ENCODE assay signal across 2 cellular contexts in the genomic region with DNA sequence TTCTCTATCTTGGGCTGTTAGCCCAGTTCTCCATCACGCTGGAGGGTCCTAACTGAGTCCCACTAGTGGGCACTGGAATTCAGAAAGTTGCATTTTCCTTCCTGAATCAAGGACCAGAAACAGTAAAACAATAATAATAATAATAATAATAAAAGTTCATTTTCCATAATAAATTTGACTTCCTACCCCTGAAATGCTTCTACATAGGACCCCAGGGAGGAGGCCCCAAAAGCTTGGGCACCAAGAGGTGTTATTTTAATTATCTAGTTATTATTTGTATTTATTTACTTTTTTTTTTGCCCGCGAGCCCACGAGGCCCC.
TF ChIP-seq lines count a peak whose summit lies in the region.

No MANE protein-coding gene starts in this region.

TF ChIP-seq in A549, 52 proteins besides CTCF, POLR2A, EP300 and RAD21 (continued from another document):
- TF ChIP-seq, protein P1, sequence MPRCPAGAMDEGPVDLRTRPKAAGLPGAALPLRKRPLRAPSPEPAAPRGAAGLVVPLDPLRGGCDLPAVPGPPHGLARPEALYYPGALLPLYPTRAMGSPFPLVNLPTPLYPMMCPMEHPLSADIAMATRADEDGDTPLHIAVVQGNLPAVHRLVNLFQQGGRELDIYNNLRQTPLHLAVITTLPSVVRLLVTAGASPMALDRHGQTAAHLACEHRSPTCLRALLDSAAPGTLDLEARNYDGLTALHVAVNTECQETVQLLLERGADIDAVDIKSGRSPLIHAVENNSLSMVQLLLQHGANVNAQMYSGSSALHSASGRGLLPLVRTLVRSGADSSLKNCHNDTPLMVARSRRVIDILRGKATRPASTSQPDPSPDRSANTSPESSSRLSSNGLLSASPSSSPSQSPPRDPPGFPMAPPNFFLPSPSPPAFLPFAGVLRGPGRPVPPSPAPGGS (IDR thresholded peaks at IDR 0.05): no peak; the same call in 2 of the 3 replicates

TF ChIP-seq in GM23338, 12 proteins besides CTCF, POLR2A, EP300 and RAD21 (continued from another document):
- TF ChIP-seq, protein P2, sequence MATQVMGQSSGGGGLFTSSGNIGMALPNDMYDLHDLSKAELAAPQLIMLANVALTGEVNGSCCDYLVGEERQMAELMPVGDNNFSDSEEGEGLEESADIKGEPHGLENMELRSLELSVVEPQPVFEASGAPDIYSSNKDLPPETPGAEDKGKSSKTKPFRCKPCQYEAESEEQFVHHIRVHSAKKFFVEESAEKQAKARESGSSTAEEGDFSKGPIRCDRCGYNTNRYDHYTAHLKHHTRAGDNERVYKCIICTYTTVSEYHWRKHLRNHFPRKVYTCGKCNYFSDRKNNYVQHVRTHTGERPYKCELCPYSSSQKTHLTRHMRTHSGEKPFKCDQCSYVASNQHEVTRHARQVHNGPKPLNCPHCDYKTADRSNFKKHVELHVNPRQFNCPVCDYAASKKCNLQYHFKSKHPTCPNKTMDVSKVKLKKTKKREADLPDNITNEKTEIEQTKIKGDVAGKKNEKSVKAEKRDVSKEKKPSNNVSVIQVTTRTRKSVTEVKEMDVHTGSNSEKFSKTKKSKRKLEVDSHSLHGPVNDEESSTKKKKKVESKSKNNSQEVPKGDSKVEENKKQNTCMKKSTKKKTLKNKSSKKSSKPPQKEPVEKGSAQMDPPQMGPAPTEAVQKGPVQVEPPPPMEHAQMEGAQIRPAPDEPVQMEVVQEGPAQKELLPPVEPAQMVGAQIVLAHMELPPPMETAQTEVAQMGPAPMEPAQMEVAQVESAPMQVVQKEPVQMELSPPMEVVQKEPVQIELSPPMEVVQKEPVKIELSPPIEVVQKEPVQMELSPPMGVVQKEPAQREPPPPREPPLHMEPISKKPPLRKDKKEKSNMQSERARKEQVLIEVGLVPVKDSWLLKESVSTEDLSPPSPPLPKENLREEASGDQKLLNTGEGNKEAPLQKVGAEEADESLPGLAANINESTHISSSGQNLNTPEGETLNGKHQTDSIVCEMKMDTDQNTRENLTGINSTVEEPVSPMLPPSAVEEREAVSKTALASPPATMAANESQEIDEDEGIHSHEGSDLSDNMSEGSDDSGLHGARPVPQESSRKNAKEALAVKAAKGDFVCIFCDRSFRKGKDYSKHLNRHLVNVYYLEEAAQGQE (IDR thresholded peaks at IDR 0.05; ENCODE audit: unreplicated experiment): no peak
- TF ChIP-seq, protein P3, sequence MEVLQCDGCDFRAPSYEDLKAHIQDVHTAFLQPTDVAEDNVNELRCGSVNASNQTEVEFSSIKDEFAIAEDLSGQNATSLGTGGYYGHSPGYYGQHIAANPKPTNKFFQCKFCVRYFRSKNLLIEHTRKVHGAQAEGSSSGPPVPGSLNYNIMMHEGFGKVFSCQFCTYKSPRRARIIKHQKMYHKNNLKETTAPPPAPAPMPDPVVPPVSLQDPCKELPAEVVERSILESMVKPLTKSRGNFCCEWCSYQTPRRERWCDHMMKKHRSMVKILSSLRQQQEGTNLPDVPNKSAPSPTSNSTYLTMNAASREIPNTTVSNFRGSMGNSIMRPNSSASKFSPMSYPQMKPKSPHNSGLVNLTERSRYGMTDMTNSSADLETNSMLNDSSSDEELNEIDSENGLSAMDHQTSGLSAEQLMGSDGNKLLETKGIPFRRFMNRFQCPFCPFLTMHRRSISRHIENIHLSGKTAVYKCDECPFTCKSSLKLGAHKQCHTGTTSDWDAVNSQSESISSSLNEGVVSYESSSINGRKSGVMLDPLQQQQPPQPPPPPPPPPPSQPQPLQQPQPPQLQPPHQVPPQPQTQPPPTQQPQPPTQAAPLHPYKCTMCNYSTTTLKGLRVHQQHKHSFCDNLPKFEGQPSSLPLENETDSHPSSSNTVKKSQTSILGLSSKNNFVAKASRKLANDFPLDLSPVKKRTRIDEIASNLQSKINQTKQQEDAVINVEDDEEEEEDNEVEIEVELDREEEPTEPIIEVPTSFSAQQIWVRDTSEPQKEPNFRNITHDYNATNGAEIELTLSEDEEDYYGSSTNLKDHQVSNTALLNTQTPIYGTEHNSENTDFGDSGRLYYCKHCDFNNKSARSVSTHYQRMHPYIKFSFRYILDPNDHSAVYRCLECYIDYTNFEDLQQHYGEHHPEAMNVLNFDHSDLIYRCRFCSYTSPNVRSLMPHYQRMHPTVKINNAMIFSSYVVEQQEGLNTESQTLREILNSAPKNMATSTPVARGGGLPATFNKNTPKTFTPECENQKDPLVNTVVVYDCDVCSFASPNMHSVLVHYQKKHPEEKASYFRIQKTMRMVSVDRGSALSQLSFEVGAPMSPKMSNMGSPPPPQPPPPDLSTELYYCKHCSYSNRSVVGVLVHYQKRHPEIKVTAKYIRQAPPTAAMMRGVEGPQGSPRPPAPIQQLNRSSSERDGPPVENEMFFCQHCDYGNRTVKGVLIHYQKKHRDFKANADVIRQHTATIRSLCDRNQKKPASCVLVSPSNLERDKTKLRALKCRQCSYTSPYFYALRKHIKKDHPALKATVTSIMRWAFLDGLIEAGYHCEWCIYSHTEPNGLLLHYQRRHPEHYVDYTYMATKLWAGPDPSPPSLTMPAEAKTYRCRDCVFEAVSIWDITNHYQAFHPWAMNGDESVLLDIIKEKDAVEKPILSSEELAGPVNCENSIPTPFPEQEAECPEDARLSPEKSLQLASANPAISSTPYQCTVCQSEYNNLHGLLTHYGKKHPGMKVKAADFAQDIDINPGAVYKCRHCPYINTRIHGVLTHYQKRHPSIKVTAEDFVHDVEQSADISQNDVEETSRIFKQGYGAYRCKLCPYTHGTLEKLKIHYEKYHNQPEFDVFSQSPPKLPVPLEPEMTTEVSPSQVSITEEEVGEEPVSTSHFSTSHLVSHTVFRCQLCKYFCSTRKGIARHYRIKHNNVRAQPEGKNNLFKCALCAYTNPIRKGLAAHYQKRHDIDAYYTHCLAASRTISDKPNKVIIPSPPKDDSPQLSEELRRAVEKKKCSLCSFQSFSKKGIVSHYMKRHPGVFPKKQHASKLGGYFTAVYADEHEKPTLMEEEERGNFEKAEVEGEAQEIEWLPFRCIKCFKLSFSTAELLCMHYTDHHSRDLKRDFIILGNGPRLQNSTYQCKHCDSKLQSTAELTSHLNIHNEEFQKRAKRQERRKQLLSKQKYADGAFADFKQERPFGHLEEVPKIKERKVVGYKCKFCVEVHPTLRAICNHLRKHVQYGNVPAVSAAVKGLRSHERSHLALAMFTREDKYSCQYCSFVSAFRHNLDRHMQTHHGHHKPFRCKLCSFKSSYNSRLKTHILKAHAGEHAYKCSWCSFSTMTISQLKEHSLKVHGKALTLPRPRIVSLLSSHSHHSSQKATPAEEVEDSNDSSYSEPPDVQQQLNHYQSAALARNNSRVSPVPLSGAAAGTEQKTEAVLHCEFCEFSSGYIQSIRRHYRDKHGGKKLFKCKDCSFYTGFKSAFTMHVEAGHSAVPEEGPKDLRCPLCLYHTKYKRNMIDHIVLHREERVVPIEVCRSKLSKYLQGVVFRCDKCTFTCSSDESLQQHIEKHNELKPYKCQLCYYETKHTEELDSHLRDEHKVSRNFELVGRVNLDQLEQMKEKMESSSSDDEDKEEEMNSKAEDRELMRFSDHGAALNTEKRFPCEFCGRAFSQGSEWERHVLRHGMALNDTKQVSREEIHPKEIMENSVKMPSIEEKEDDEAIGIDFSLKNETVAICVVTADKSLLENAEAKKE (CRISPR knock-in tag; IDR thresholded peaks at IDR 0.05): no peak
- TF ChIP-seq EZH2 (IDR thresholded peaks at IDR 0.05; ENCODE audit: low read depth, unreplicated experiment) (no peak), NANOG (IDR thresholded peaks at IDR 0.05; ENCODE audit: borderline replicate concordance) (no peak), EZH2phosphoT487 (IDR thresholded peaks at IDR 0.05; ENCODE audit: unreplicated experiment) (no peak), POLR2AphosphoS5 (IDR thresholded peaks at IDR 0.05; ENCODE audit: low read depth) (no peak), ZNF114 (CRISPR knock-in tag; IDR thresholded peaks at IDR 0.05) (no peak), ZNF331 (CRISPR knock-in tag; IDR thresholded peaks at IDR 0.05; ENCODE audit: low read depth) (no peak)
- TF ChIP-seq, protein P4, sequence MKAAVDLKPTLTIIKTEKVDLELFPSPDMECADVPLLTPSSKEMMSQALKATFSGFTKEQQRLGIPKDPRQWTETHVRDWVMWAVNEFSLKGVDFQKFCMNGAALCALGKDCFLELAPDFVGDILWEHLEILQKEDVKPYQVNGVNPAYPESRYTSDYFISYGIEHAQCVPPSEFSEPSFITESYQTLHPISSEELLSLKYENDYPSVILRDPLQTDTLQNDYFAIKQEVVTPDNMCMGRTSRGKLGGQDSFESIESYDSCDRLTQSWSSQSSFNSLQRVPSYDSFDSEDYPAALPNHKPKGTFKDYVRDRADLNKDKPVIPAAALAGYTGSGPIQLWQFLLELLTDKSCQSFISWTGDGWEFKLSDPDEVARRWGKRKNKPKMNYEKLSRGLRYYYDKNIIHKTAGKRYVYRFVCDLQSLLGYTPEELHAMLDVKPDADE (IDR thresholded peaks at IDR 0.05): no peak
